In genomic region chr1:94553323-94553730, GRCh38 we compare ENCODE assay signal across 12 cellular contexts. TPM values are rescaled to one million over a fixed set of nuclear protein-coding genes. Genes with fewer than 3 reads are reported as not detected.
DNase-seq lines count a peak whose midpoint lies in the region; ATAC-seq and TF ChIP-seq lines count a peak whose summit lies in the region.
"Had no signal": no experiment of that assay in that cellular context is flagged by ENCODE, and none has a peak within 500 bp of the region (broad histone marks: within the 10 kb centered on the region; RNA-seq: fewer than 3 reads in every experiment).

No MANE protein-coding gene starts in this region.

- ATAC-seq in WTC11 (no peak), psoas muscle (no peak)

- H3K9me3 ChIP-seq in skeletal muscle satellite cell (replicated peaks; ENCODE audit: low read length) (no peaks in the 10 kb centered on the region), psoas muscle (no peaks in the 10 kb centered on the region)
- H3K9me3 ChIP-seq: ascending aorta had no signal

- H3K4me3 ChIP-seq in skeletal muscle satellite cell (ENCODE audit: low read length) (peak overlapping the region; percentile 30), psoas muscle (no peak overlapping the region), H7 (ENCODE audit: insufficient read depth, low read depth, low read length) (no peak overlapping the region)
- H3K4me3 ChIP-seq: ascending aorta had no signal

- H3K9me3 Mint-ChIP-seq in WTC11 = no peaks in the 10 kb centered on the region

- CTCF ChIA-PET in WTC11 (lab: Charles Lee) = interaction anchor here (2.3 kb wide), 1 partner anchor 11 kb away, joined by 6 read pairs; the partner anchor contains the start of gene F3

- 41 to 66% (median 42%) methylated on average over 5 of the region's 5 CpGs for WGBS in psoas muscle, 3 donors

- TF ChIP-seq CTCF in WTC11 (IDR thresholded peaks at IDR 0.05) (no peak), psoas muscle (IDR thresholded peaks at IDR 0.05) (no peak)

- H3K27me3 ChIP-seq in skeletal muscle satellite cell (ENCODE audit: control insufficient read depth, insufficient read depth, low read length) (no peaks in the 10 kb centered on the region), psoas muscle (ENCODE audit: insufficient read depth in 3 of 3, low read length in 2 of 3) (peaks cover 0 to 14% (median 0%) of the 10 kb centered on the region in 3 donors), H7 (ENCODE audit: control insufficient read depth, insufficient read depth, low read length) (no peaks in the 10 kb centered on the region)
- H3K27me3 ChIP-seq: ascending aorta had no signal

- H3K4me2 ChIP-seq in skeletal muscle satellite cell (ENCODE audit: low read length) = peak overlapping the region; percentile 66

- H3K36me3 Mint-ChIP-seq in WTC11 = no peaks in the 10 kb centered on the region

- POLR2A ChIA-PET in WTC11 (lab: Charles Lee) = no interaction called here

- peaks cover 49% of the 10 kb centered on the region for H3K4me1 Mint-ChIP-seq in WTC11

- no peak overlapping the region for H3K9ac ChIP-seq in skeletal muscle satellite cell (ENCODE audit: low read depth, low read length)

- no peaks in the 10 kb centered on the region for H3K36me3 ChIP-seq in skeletal muscle satellite cell (ENCODE audit: insufficient read depth, low read length)
- H3K36me3 ChIP-seq in psoas muscle (ENCODE audit: insufficient read depth in 1 of 2, low read depth in 1 of 2) = no peaks in the 10 kb centered on the region
- H3K36me3 ChIP-seq in H7 (replicated peaks; ENCODE audit: control insufficient read depth, insufficient read depth, low read length) = no peaks in the 10 kb centered on the region
- H3K36me3 ChIP-seq: ascending aorta had no signal

- H3K4me1 ChIP-seq in skeletal muscle satellite cell (ENCODE audit: control insufficient read depth, insufficient read depth, low read length) (peaks cover 25% of the 10 kb centered on the region), psoas muscle (no peaks in the 10 kb centered on the region)
- H3K4me1 ChIP-seq: ascending aorta had no signal

- intact Hi-C loops in psoas muscle (cut with DNase I) = no loop called here

- no peak overlapping the region for H3K27ac Mint-ChIP-seq in WTC11

- H3K4me3 Mint-ChIP-seq in WTC11 = no peak overlapping the region; the same call in 1 of the 2 replicates

- no peaks in the 10 kb centered on the region for H3K27me3 Mint-ChIP-seq in WTC11 (ENCODE audit: low read depth)

- DNase-seq in HCEC 1CT = peak; percentile 19
- no peak for DNase-seq in WTC11 (ENCODE audit: low spot score)
- peak; percentile 46 for DNase-seq in iPS-NIHi7 (ENCODE audit: extremely low spot score)
- DNase-seq in psoas muscle = no peak
- no peak for DNase-seq in hippocampal formation (lab: John Stamatoyannopoulos, UW)
- no peak for DNase-seq in H7
- DNase-seq: activated T-cell treated with anti-CD3 and anti-CD28 coated beads, Interleukin-2, amount 50 U/mL, for 48 hours; NCI-H1694 treated with DMSO at 0.1 percent for 48 hours; right cardiac atrium; T-helper 1 cell had no signal

- H3K27ac ChIP-seq in psoas muscle = no peak overlapping the region
- H3K27ac ChIP-seq: ascending aorta had no signal

TF ChIP-seq in WTC11, 78 proteins besides CTCF, POLR2A, EP300 and RAD21:
- TF ChIP-seq TEAD1 (CRISPR knock-in tag; IDR thresholded peaks at IDR 0.05) = no peak
- TF ChIP-seq ZNF423 (CRISPR knock-in tag; IDR thresholded peaks at IDR 0.05) = peak; percentile 61
- no peak for TF ChIP-seq ATF1 (CRISPR knock-in tag; IDR thresholded peaks at IDR 0.05)

RNA-seq across cellular contexts. Expression of gene F3, which starts 11.8 kb away (rescaled TPM):
- 7.5 to 7.8 TPM (median 7.6 TPM) in 3 replicates for total RNA-seq in WTC11 (2021)
- total RNA-seq in skeletal muscle satellite cell (2012; rRNA removed) = 15.7 and 40.0 TPM in 2 replicates
- 1 to 10 TPM; 1.5 to 5.8 (median 4.4) TPM for total RNA-seq in psoas muscle
- polyA plus RNA-seq in psoas muscle = 1 to 10 TPM; 2.6 to 5.6 (median 3.8) TPM
- 21.9 and 37.7 TPM in 2 replicates for total RNA-seq in H7 (2014; rRNA removed; shearing (Covaris generic))

Comparison
In these comparisons a context has a peak if more than half of its experiments do, and no peak if none do; other contexts are left out.
1. DNase-seq: peak in HCEC 1CT (single experiment) and iPS-NIHi7 (single experiment); none in WTC11 (single experiment), psoas muscle (0 of 2), hippocampal formation (0 of 2) and H7 (single experiment).